ENCODE assay signal across 35 cellular contexts in genomic region chr1:195794225-195794624, GRCh38.
"Had no signal": no experiment of that assay in that cellular context is flagged by ENCODE, and none has a peak within 500 bp of the region (broad histone marks: within the 10 kb centered on the region; RNA-seq: fewer than 3 reads in every experiment).

No MANE protein-coding gene starts in this region.

- H3K36me3 ChIP-seq: adrenal gland, esophagus muscularis mucosa, gastroesophageal sphincter, WERI-Rb-1 had no signal

- H3K4me1 ChIP-seq: adrenal gland, body of pancreas, esophagus muscularis mucosa, foreskin keratinocyte, gastroesophageal sphincter had no signal

- H3K4me3 ChIP-seq: adrenal gland, body of pancreas, esophagus muscularis mucosa, gastroesophageal sphincter had no signal

- H3K9me3 Mint-ChIP-seq: activated CD4-positive, alpha-beta memory T cell treated with anti-CD3 and anti-CD28 coated beads for 36 hours; activated CD4-positive, alpha-beta T cell treated with anti-CD3 and anti-CD28 coated beads, Interleukin-2, amount 10 ng/mL, durations not matched to agents 24 days and 14 days; activated naive CD4-positive, alpha-beta T cell treated with anti-CD3 and anti-CD28 coated beads, Interleukin-2, amount 50 U/mL, for 24 hours; activated naive CD8-positive, alpha-beta T cell treated with anti-CD3 and anti-CD28 coated beads, Interleukin-2, amount 50 U/mL, for 24 hours; activated T-helper 1 cell treated with anti-CD3 and anti-CD28 coated beads, Interleukin-12 subunit alpha, Interleukin-12 subunit beta, Interleukin-2, Interleukin-4 antibody, amounts not matched to agents 30 ng/mL and 10 ng/mL and 1 ng/mL, durations not matched to agents 14 hours and 24 hours and 36 hours; activated T-helper 2 cell treated with anti-CD3 and anti-CD28 coated beads, Interferon-gamma antibody, Interleukin-2, Interleukin-4, amounts not matched to agents 10 μg/mL and 5 μg/mL and 100 μg/mL, durations not matched to agents 14 hours and 24 hours and 36 hours; T-helper 2 cell treated with Interferon-gamma antibody and Interleukin-4, amounts not matched to agents 5 μg/mL and 100 μg/mL, for 36 hours had no signal

- ATAC-seq: activated CD4-positive, alpha-beta T cell treated with anti-CD3 and anti-CD28 coated beads for 36 hours; activated CD8-positive, alpha-beta memory T cell treated with anti-CD3 and anti-CD28 coated beads, Interleukin-2, amount 10 ng/mL, durations not matched to agents 7 days and 5 days; activated CD8-positive, alpha-beta T cell treated with anti-CD3 and anti-CD28 coated beads, Interleukin-2, amount 10 ng/mL, durations not matched to agents 7 days and 5 days; activated naive CD8-positive, alpha-beta T cell treated with anti-CD3 and anti-CD28 coated beads, Interleukin-2, amount 50 U/mL, for 24 hours; body of pancreas; effector memory CD8-positive, alpha-beta T cell; foreskin keratinocyte; gastroesophageal sphincter; T-helper 17 cell had no signal

- H3K27me3 ChIP-seq: adrenal gland, body of pancreas, esophagus muscularis mucosa, foreskin keratinocyte, gastroesophageal sphincter had no signal

- H3K9me3 ChIP-seq: adrenal gland, esophagus muscularis mucosa had no signal

- H3K4me1 Mint-ChIP-seq: activated CD4-positive, alpha-beta T cell treated with anti-CD3 and anti-CD28 coated beads for 36 hours; activated CD4-positive, alpha-beta T cell treated with anti-CD3 and anti-CD28 coated beads, Interleukin-2, amount 10 ng/mL, durations not matched to agents 24 days and 14 days; activated CD8-positive, alpha-beta memory T cell treated with anti-CD3 and anti-CD28 coated beads, Interleukin-2, amount 10 ng/mL, durations not matched to agents 7 days and 5 days; activated naive CD4-positive, alpha-beta T cell treated with anti-CD3 and anti-CD28 coated beads, Interleukin-2, amount 50 U/mL, for 24 hours; activated naive CD8-positive, alpha-beta T cell treated with anti-CD3 and anti-CD28 coated beads for 36 hours; activated naive CD8-positive, alpha-beta T cell treated with anti-CD3 and anti-CD28 coated beads, Interleukin-2, amount 50 U/mL, for 24 hours; T-helper 17 cell had no signal

- H3K27ac Mint-ChIP-seq: activated CD4-positive, alpha-beta memory T cell treated with anti-CD3 and anti-CD28 coated beads for 36 hours; activated CD4-positive, alpha-beta T cell treated with anti-CD3 and anti-CD28 coated beads for 36 hours; activated CD4-positive, alpha-beta T cell treated with anti-CD3 and anti-CD28 coated beads, Interleukin-2, amount 10 ng/mL, durations not matched to agents 24 days and 14 days; activated CD8-positive, alpha-beta memory T cell treated with anti-CD3 and anti-CD28 coated beads, Interleukin-2, amount 10 ng/mL, durations not matched to agents 7 days and 5 days; activated CD8-positive, alpha-beta T cell treated with anti-CD3 and anti-CD28 coated beads, Interleukin-2, amount 10 ng/mL, durations not matched to agents 7 days and 5 days; activated naive CD4-positive, alpha-beta T cell treated with anti-CD3 and anti-CD28 coated beads for 36 hours; activated naive CD4-positive, alpha-beta T cell treated with anti-CD3 and anti-CD28 coated beads, Interleukin-2, amount 50 U/mL, for 24 hours; activated naive CD8-positive, alpha-beta T cell treated with anti-CD3 and anti-CD28 coated beads for 36 hours; activated naive CD8-positive, alpha-beta T cell treated with anti-CD3 and anti-CD28 coated beads, Interleukin-2, amount 50 U/mL, for 24 hours; activated T-helper 1 cell treated with anti-CD3 and anti-CD28 coated beads, Interleukin-12 subunit alpha, Interleukin-12 subunit beta, Interleukin-2, Interleukin-4 antibody, amounts not matched to agents 30 ng/mL and 10 ng/mL and 1 ng/mL, durations not matched to agents 14 hours and 24 hours and 36 hours; activated T-helper 2 cell treated with anti-CD3 and anti-CD28 coated beads, Interferon-gamma antibody, Interleukin-2, Interleukin-4, amounts not matched to agents 10 μg/mL and 5 μg/mL and 100 μg/mL, durations not matched to agents 14 hours and 24 hours and 36 hours; effector memory CD8-positive, alpha-beta T cell; T-helper 17 cell; T-helper 2 cell treated with Interferon-gamma antibody and Interleukin-4, amounts not matched to agents 5 μg/mL and 100 μg/mL, for 36 hours had no signal

- H3K4me3 Mint-ChIP-seq: activated CD4-positive, alpha-beta memory T cell treated with anti-CD3 and anti-CD28 coated beads for 36 hours; activated CD4-positive, alpha-beta T cell treated with anti-CD3 and anti-CD28 coated beads for 36 hours; activated CD4-positive, alpha-beta T cell treated with anti-CD3 and anti-CD28 coated beads, Interleukin-2, amount 10 ng/mL, durations not matched to agents 24 days and 14 days; activated CD8-positive, alpha-beta memory T cell treated with anti-CD3 and anti-CD28 coated beads, Interleukin-2, amount 10 ng/mL, durations not matched to agents 7 days and 5 days; activated CD8-positive, alpha-beta T cell treated with anti-CD3 and anti-CD28 coated beads, Interleukin-2, amount 10 ng/mL, durations not matched to agents 7 days and 5 days; activated naive CD4-positive, alpha-beta T cell treated with anti-CD3 and anti-CD28 coated beads for 36 hours; activated naive CD4-positive, alpha-beta T cell treated with anti-CD3 and anti-CD28 coated beads, Interleukin-2, amount 50 U/mL, for 24 hours; activated naive CD8-positive, alpha-beta T cell treated with anti-CD3 and anti-CD28 coated beads for 36 hours; activated naive CD8-positive, alpha-beta T cell treated with anti-CD3 and anti-CD28 coated beads, Interleukin-2, amount 50 U/mL, for 24 hours; activated T-helper 1 cell treated with anti-CD3 and anti-CD28 coated beads, Interleukin-12 subunit alpha, Interleukin-12 subunit beta, Interleukin-2, Interleukin-4 antibody, amounts not matched to agents 30 ng/mL and 10 ng/mL and 1 ng/mL, durations not matched to agents 14 hours and 24 hours and 36 hours; effector memory CD8-positive, alpha-beta T cell; T-helper 17 cell; T-helper 2 cell treated with Interferon-gamma antibody and Interleukin-4, amounts not matched to agents 5 μg/mL and 100 μg/mL, for 36 hours had no signal

- DNase-seq: activated CD4-positive, alpha-beta memory T cell treated with anti-CD3 and anti-CD28 coated beads for 36 hours; activated CD4-positive, alpha-beta T cell treated with anti-CD3 and anti-CD28 coated beads for 36 hours; activated CD4-positive, alpha-beta T cell treated with anti-CD3 and anti-CD28 coated beads, Interleukin-2, amount 10 ng/mL, durations not matched to agents 24 days and 14 days; activated CD4-positive, CD25-positive, alpha-beta regulatory T cell; activated CD4-positive, CD25-positive, alpha-beta regulatory T cell treated with anti-CD3 and anti-CD28 coated beads, Interleukin-2, amount 50 U/mL, for 72 hours; activated CD8-positive, alpha-beta memory T cell treated with anti-CD3 and anti-CD28 coated beads, Interleukin-2, amount 10 ng/mL, durations not matched to agents 7 days and 5 days; activated CD8-positive, alpha-beta memory T cell treated with anti-CD3 and anti-CD28 coated beads, Interleukin-2, amount 50 U/mL, for 4 hours; activated CD8-positive, alpha-beta T cell treated with anti-CD3 and anti-CD28 coated beads, Interleukin-2, amount 10 ng/mL, durations not matched to agents 7 days and 5 days; activated effector memory CD4-positive, alpha-beta T cell treated with anti-CD3 and anti-CD28 coated beads, Interleukin-2, amount 50 U/mL, for 16 hours; activated naive CD4-positive, alpha-beta T cell treated with anti-CD3 and anti-CD28 coated beads for 36 hours; activated naive CD8-positive, alpha-beta T cell treated with anti-CD3 and anti-CD28 coated beads for 36 hours; activated naive CD8-positive, alpha-beta T cell treated with anti-CD3 and anti-CD28 coated beads, Interleukin-2, amount 50 U/mL, for 24 hours; activated T-cell treated with anti-CD3 and anti-CD28 coated beads, Interleukin-2, amount 50 U/mL, for 1 hour; activated T-cell treated with anti-CD3 and anti-CD28 coated beads, Interleukin-2, amount 50 U/mL, for 48 hours; adrenal gland; amygdala; aorta; body of pancreas; caudate nucleus; cortex of kidney; dermis blood vessel endothelial cell; effector CD4-positive, alpha-beta T cell; effector memory CD8-positive, alpha-beta T cell; erythroblast; foreskin keratinocyte; T-helper 1 cell; T-helper 17 cell; T1000; WERI-Rb-1 had no signal

- H3K27me3 Mint-ChIP-seq: activated CD4-positive, alpha-beta memory T cell treated with anti-CD3 and anti-CD28 coated beads for 36 hours; activated CD4-positive, alpha-beta T cell treated with anti-CD3 and anti-CD28 coated beads for 36 hours; activated CD4-positive, alpha-beta T cell treated with anti-CD3 and anti-CD28 coated beads, Interleukin-2, amount 10 ng/mL, durations not matched to agents 24 days and 14 days; activated CD8-positive, alpha-beta memory T cell treated with anti-CD3 and anti-CD28 coated beads, Interleukin-2, amount 10 ng/mL, durations not matched to agents 7 days and 5 days; activated naive CD4-positive, alpha-beta T cell treated with anti-CD3 and anti-CD28 coated beads, Interleukin-2, amount 50 U/mL, for 24 hours; activated naive CD8-positive, alpha-beta T cell treated with anti-CD3 and anti-CD28 coated beads for 36 hours; activated naive CD8-positive, alpha-beta T cell treated with anti-CD3 and anti-CD28 coated beads, Interleukin-2, amount 50 U/mL, for 24 hours; effector memory CD8-positive, alpha-beta T cell; T-helper 17 cell had no signal

- H3K27ac ChIP-seq: adrenal gland, body of pancreas, esophagus muscularis mucosa, foreskin keratinocyte, gastroesophageal sphincter, WERI-Rb-1 had no signal

- H3K36me3 Mint-ChIP-seq: activated CD4-positive, alpha-beta memory T cell treated with anti-CD3 and anti-CD28 coated beads for 36 hours; activated CD8-positive, alpha-beta memory T cell treated with anti-CD3 and anti-CD28 coated beads, Interleukin-2, amount 10 ng/mL, durations not matched to agents 7 days and 5 days; activated naive CD4-positive, alpha-beta T cell treated with anti-CD3 and anti-CD28 coated beads, Interleukin-2, amount 50 U/mL, for 24 hours; activated naive CD8-positive, alpha-beta T cell treated with anti-CD3 and anti-CD28 coated beads for 36 hours had no signal
